ENCODE assay signal across 8 cellular contexts in genomic region chr12:50025187-50026059, GRCh38. TPM values are rescaled to one million over a fixed set of nuclear protein-coding genes. Genes with fewer than 3 reads are reported as not detected.
A peak's percentile ranks its signal among the peaks of the same experiment; 100 is the strongest.
DNase-seq lines count a peak whose midpoint lies in the region; ATAC-seq and TF ChIP-seq lines count a peak whose summit lies in the region.

Gene RACGAP1 (minus strand): TSS chr12:50025494. CDS start chr12:50016715, 8,779 bp downstream.

- H3K36me3 Mint-ChIP-seq in activated naive CD8-positive, alpha-beta T cell, result peaks cover 2% of the 10 kb centered on the region
- no peaks in the 10 kb centered on the region for H3K36me3 Mint-ChIP-seq in glutamatergic neuron (ENCODE audit: unreplicated experiment)

- TF ChIP-seq CTCF in GM10248 (IDR thresholded peaks at IDR 0.05; ENCODE audit: control extremely low read depth, extremely low read depth, low read depth, missing control alignments), result no peak
- no peak for TF ChIP-seq CTCF in glutamatergic neuron (IDR thresholded peaks at IDR 0.05; ENCODE audit: partially characterized antibody, unreplicated experiment)
- TF ChIP-seq CTCF in osteoblast (IDR thresholded peaks at IDR 0.05; ENCODE audit: extremely low read depth, low read depth, low read length), result no peak
- no peak for TF ChIP-seq CTCF in thoracic aorta (IDR thresholded peaks at IDR 0.05)

- peak within 1 kb of the TSS; percentile 100 for H3K4me3 Mint-ChIP-seq in activated naive CD8-positive, alpha-beta T cell
- H3K4me3 Mint-ChIP-seq in glutamatergic neuron (ENCODE audit: unreplicated experiment), result peak within 1 kb of the TSS; percentile 100

- DNase-seq in GM10248 (ENCODE audit: extremely low spot score) (peak; percentile 98), NCI-H1105 (lab: John Stamatoyannopoulos, UW) (peak; percentile 92), SKM-1 treated with dmso at 0.1 percent for 144 hours (lab: John Stamatoyannopoulos, UW; ENCODE audit: unreplicated experiment) (peak; percentile 85), glutamatergic neuron (peak; percentile 92), osteoblast (ENCODE audit: insufficient read length, low spot score, missing footprints) (peak; percentile 97), thoracic aorta (ENCODE audit: low spot score) (peak; percentile 84)

- H3K4me2 ChIP-seq in osteoblast (ENCODE audit: insufficient read depth, low read length), result peak within 1 kb of the TSS; percentile 89

- no peaks in the 10 kb centered on the region for H4K20me1 ChIP-seq in osteoblast (ENCODE audit: insufficient read depth, low read length)

- H2AFZ ChIP-seq in osteoblast (ENCODE audit: low read length), result peak within 1 kb of the TSS; percentile 94

- H3K9me3 ChIP-seq in osteoblast (ENCODE audit: low read depth, low read length) (no peaks in the 10 kb centered on the region), thoracic aorta (no peaks in the 10 kb centered on the region)

- no peaks in the 10 kb centered on the region for H3K36me3 ChIP-seq in osteoblast (ENCODE audit: insufficient read depth, low read length)
- H3K36me3 ChIP-seq in thoracic aorta, result no peaks in the 10 kb centered on the region

- peaks cover 2% of the 10 kb centered on the region for H3K9me3 Mint-ChIP-seq in activated naive CD8-positive, alpha-beta T cell (ENCODE audit: low read depth)
- H3K9me3 Mint-ChIP-seq in glutamatergic neuron (ENCODE audit: unreplicated experiment), result no peaks in the 10 kb centered on the region

- CTCF ChIA-PET in GM10248 (lab: Yijun Ruan, JAX), result interaction anchor here (0.7 to 3.3 kb wide), 10 partner anchors 8 to 86 kb away, joined by 3 to 36 read pairs (median 4); partner anchors contain the start of gene COX14

- POLR2A ChIA-PET in GM10248 (lab: Yijun Ruan, JAX), result interaction anchor here (0.5 to 0.7 kb wide), 2 partner anchors 523 to 836 kb away, joined by 3 to 5 read pairs; partner anchors contain the start of gene TUBA1A

- H3K27ac Mint-ChIP-seq in activated naive CD8-positive, alpha-beta T cell, result peak within 1 kb of the TSS; percentile 96
- H3K27ac Mint-ChIP-seq in glutamatergic neuron (ENCODE audit: unreplicated experiment), result peak within 1 kb of the TSS; percentile 84

- H3K4me1 Mint-ChIP-seq in activated naive CD8-positive, alpha-beta T cell (ENCODE audit: low read depth), result peaks cover 15% of the 10 kb centered on the region
- H3K4me1 Mint-ChIP-seq in glutamatergic neuron (ENCODE audit: low read depth, unreplicated experiment), result peaks cover 18% of the 10 kb centered on the region

- ATAC-seq in HG02623 (IDR thresholded peaks at IDR 0.05; ENCODE audit: unreplicated experiment) (peak; percentile 94), thoracic aorta (ENCODE audit: insufficient number of reproducible peaks, low FRiP score, low read depth) (peak; percentile 97)

- H3K27me3 Mint-ChIP-seq in activated naive CD8-positive, alpha-beta T cell, result no peaks in the 10 kb centered on the region
- H3K27me3 Mint-ChIP-seq in glutamatergic neuron (ENCODE audit: unreplicated experiment), result peaks cover 8% of the 10 kb centered on the region

- H3K79me2 ChIP-seq in osteoblast (ENCODE audit: insufficient read depth, low read length), result peaks cover 49% of the 10 kb centered on the region

- H3K4me1 ChIP-seq in osteoblast (ENCODE audit: insufficient read depth, low read length) (peaks cover 26% of the 10 kb centered on the region), thoracic aorta (ENCODE audit: control insufficient read depth in 1 of 2, low read depth in 2 of 2) (peaks cover 8 to 9% of the 10 kb centered on the region in 2 donors)

- H3K27me3 ChIP-seq in osteoblast (ENCODE audit: insufficient read depth, low read length) (no peaks in the 10 kb centered on the region), thoracic aorta (replicated peaks; ENCODE audit: insufficient read depth) (no peaks in the 10 kb centered on the region)

- H3K4me3 ChIP-seq in osteoblast (ENCODE audit: insufficient read depth, low read length) (peak within 1 kb of the TSS; percentile 92), thoracic aorta (peak within 1 kb of the TSS; percentile 74)

- H3K27ac ChIP-seq in osteoblast (ENCODE audit: low read depth, low read length), result peak within 1 kb of the TSS; percentile 71
- H3K27ac ChIP-seq in thoracic aorta, result no peak within 1 kb of the TSS

RNA-seq across cellular contexts. Expression of gene RACGAP1, which starts in this region (rescaled TPM):
- total RNA-seq in glutamatergic neuron (ENCODE audit: unreplicated experiment) (47.1 TPM), osteoblast (12.7 and 16.5 TPM in 2 replicates), thoracic aorta (1 to 10 TPM; 3.0 to 4.8 TPM)
